15 cellular contexts compared by ENCODE assay signal in the genomic region with DNA sequence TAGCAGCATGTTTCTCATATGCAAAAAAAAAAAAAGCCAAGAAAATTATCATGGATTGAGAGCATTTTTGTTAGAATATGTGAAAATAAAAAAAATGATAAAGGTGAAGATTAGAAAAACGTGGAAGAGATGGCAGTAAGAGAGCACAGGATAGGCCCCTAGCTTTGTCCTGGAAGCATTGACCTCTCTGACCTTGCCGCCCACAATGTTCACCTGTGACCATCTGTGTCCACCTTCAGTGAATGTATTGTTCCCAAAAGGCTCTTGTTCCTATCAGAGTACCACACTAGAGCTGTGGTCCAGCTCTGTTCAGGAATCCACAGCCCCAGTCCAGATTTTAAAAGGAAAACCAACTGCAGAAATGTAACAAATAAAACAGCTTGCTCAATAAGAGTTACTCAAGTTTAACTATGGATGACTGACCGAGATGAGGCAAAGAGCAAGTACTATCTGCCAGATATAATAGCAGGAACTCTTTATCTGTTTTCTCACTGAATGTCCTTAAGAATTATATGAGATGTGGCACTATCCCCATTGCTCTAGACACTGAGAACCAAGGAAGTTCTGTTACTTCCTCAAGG.
"Had no signal": no experiment of that assay in that cellular context is flagged by ENCODE, and none has a peak within 500 bp of the region (broad histone marks: within the 10 kb centered on the region; RNA-seq: fewer than 3 reads in every experiment).

No MANE protein-coding gene starts in this region.

- DNase-seq: activated B cell treated with CpG ODN at 0.5 μM for 24 hours; activated CD4-positive, alpha-beta T cell treated with anti-CD3 and anti-CD28 coated beads, Interleukin-2, amount 50 U/mL, for 1 hour; activated naive CD4-positive, alpha-beta T cell treated with anti-CD3 and anti-CD28 coated beads for 36 hours; activated T-cell treated with anti-CD3 and anti-CD28 coated beads for 4 hours; kidney; left ventricle myocardium inferior; stimulated activated CD4-positive, alpha-beta T cell treated with anti-CD3 and anti-CD28 coated beads, Interleukin-1b, Interleukin-23, amount 100 ng/mL, for 48 hours; T-helper 17 cell had no signal

- ATAC-seq: gastroesophageal sphincter; stimulated activated memory B cell treated with anti-CD40 and anti-IgM and Interleukin-4, amounts not matched to agents 10 μg/mL and 1 μg/mL and 100 μg/mL, for 72 hours; T-helper 17 cell had no signal

- H3K36me3 ChIP-seq: brain microvascular endothelial cell, esophagus muscularis mucosa, gastroesophageal sphincter, left ventricle myocardium inferior, right atrium auricular region, tibial nerve had no signal

- H3K4me3 ChIP-seq: esophagus muscularis mucosa, gastroesophageal sphincter, left ventricle myocardium inferior, right atrium auricular region, tibial nerve had no signal

- FAIRE-seq: kidney, TTC549 had no signal

- H3K9me3 ChIP-seq: esophagus muscularis mucosa, gastroesophageal sphincter, left ventricle myocardium inferior, right atrium auricular region, tibial nerve had no signal

- H3K27me3 ChIP-seq: brain microvascular endothelial cell, esophagus muscularis mucosa, gastroesophageal sphincter, right atrium auricular region, tibial nerve had no signal

- H3K27ac ChIP-seq: esophagus muscularis mucosa, gastroesophageal sphincter, left ventricle myocardium inferior, right atrium auricular region had no signal
